35 cellular contexts compared by ENCODE assay signal in the genomic region with DNA sequence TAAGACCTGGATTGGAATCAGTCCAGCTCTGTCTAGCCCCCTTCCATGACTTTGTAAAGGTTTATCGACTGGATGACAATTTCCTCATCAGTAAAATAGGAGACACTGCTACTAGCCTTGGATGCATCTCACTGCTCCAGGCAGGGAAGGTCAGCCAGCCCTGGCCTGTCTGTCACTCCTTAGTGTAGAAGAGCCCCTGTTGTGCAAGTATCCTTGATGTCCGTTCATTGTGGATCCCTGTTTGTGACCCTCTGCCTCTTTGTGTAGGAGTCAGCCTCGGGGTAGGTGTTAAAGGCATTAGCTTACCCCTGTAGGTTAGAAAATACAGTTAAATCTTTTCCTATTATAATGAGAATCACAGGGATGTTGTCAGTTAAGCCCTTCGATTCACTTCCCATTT.
"Had no signal": no experiment of that assay in that cellular context is flagged by ENCODE, and none has a peak within 500 bp of the region (broad histone marks: within the 10 kb centered on the region; RNA-seq: fewer than 3 reads in every experiment).

No MANE protein-coding gene starts in this region.

- H3K4me3 Mint-ChIP-seq: activated CD4-positive, alpha-beta T cell treated with anti-CD3 and anti-CD28 coated beads, Interleukin-2, amount 10 ng/mL, durations not matched to agents 24 days and 14 days; activated CD8-positive, alpha-beta T cell treated with anti-CD3 and anti-CD28 coated beads for 36 hours; activated naive CD4-positive, alpha-beta T cell treated with anti-CD3 and anti-CD28 coated beads for 36 hours; activated T-cell treated with anti-CD3 and anti-CD28 coated beads, Interleukin-2, amount 50 U/mL, for 24 hours; T-cell; T-helper 17 cell had no signal

- H3K4me1 ChIP-seq: body of pancreas had no signal

- FAIRE-seq: bronchial epithelial cell, RCC 7860 had no signal

- H3K36me3 ChIP-seq: adrenal gland, MG63 had no signal

- H3K4me3 ChIP-seq: adrenal gland, body of pancreas, MG63, PC-9 had no signal

- H3K36me3 Mint-ChIP-seq: activated naive CD4-positive, alpha-beta T cell treated with anti-CD3 and anti-CD28 coated beads, Interleukin-2, amount 50 U/mL, for 72 hours; T-cell had no signal

- H3K27me3 ChIP-seq: adrenal gland, body of pancreas, MG63 had no signal

- ATAC-seq: body of pancreas, Right ventricle myocardium inferior, T-cell, T-helper 17 cell had no signal

- H3K27ac ChIP-seq: adrenal gland, body of pancreas, PC-9, RWPE1, VCaP had no signal

- H3K9me3 ChIP-seq: adrenal gland, body of pancreas, MG63 had no signal

- H2AFZ ChIP-seq: PC-9 had no signal

- H3K27ac Mint-ChIP-seq: activated CD4-positive, alpha-beta T cell treated with anti-CD3 and anti-CD28 coated beads, Interleukin-2, amount 10 ng/mL, durations not matched to agents 24 days and 14 days; activated CD8-positive, alpha-beta T cell treated with anti-CD3 and anti-CD28 coated beads for 36 hours; activated T-helper 2 cell treated with anti-CD3 and anti-CD28 coated beads, Interferon-gamma antibody, Interleukin-2, Interleukin-4, amounts not matched to agents 10 μg/mL and 5 μg/mL and 100 μg/mL, durations not matched to agents 14 hours and 24 hours and 36 hours; T-cell; T-helper 17 cell had no signal

- H3K9me3 Mint-ChIP-seq: activated CD8-positive, alpha-beta T cell treated with anti-CD3 and anti-CD28 coated beads for 36 hours; activated naive CD4-positive, alpha-beta T cell treated with anti-CD3 and anti-CD28 coated beads for 36 hours; activated naive CD4-positive, alpha-beta T cell treated with anti-CD3 and anti-CD28 coated beads, Interleukin-2, amount 50 U/mL, for 72 hours; activated T-cell treated with anti-CD3 and anti-CD28 coated beads, Interleukin-2, amount 50 U/mL, for 24 hours; activated T-helper 2 cell treated with anti-CD3 and anti-CD28 coated beads, Interferon-gamma antibody, Interleukin-2, Interleukin-4, amounts not matched to agents 10 μg/mL and 5 μg/mL and 100 μg/mL, durations not matched to agents 14 hours and 24 hours and 36 hours had no signal

- H3K4me2 ChIP-seq: PC-9 had no signal

- DNase-seq: activated CD4-positive, alpha-beta T cell treated with anti-CD3 and anti-CD28 coated beads, Interleukin-2, amount 10 ng/mL, durations not matched to agents 24 days and 14 days; activated CD4-positive, alpha-beta T cell treated with anti-CD3 and anti-CD28 coated beads, Interleukin-2, amount 50 U/mL, for 4 hours; activated CD4-positive, CD25-positive, alpha-beta regulatory T cell; activated CD8-positive, alpha-beta T cell treated with anti-CD3 and anti-CD28 coated beads for 36 hours; activated gamma-delta T cell treated with Interleukin-2 at 50 U/mL for 16 hours; activated naive CD4-positive, alpha-beta T cell treated with anti-CD3 and anti-CD28 coated beads for 36 hours; activated T-cell treated with anti-CD3 and anti-CD28 coated beads, Interleukin-2, amount 50 U/mL, for 24 hours; body of pancreas; caudate nucleus; Kasumi-1; KG1; MG63; NCI-H1048; NCI-H1105 treated with DMSO at 0.1 percent for 48 hours; NCI-H1436; NCI-H1694; NCI-H1930; NCI-H2081 treated with DMSO at 0.1 percent for 48 hours; NCI-H226; NCI-H524; NCI-H69; NK-92 treated with Interleukin-12 subunit alpha and Interleukin-12 subunit beta, amount 100 ng/mL, for 24 hours; PC-9; SIG-M5; T-cell; T-helper 17 cell; T-helper 9 cell had no signal
